In the genomic region with DNA sequence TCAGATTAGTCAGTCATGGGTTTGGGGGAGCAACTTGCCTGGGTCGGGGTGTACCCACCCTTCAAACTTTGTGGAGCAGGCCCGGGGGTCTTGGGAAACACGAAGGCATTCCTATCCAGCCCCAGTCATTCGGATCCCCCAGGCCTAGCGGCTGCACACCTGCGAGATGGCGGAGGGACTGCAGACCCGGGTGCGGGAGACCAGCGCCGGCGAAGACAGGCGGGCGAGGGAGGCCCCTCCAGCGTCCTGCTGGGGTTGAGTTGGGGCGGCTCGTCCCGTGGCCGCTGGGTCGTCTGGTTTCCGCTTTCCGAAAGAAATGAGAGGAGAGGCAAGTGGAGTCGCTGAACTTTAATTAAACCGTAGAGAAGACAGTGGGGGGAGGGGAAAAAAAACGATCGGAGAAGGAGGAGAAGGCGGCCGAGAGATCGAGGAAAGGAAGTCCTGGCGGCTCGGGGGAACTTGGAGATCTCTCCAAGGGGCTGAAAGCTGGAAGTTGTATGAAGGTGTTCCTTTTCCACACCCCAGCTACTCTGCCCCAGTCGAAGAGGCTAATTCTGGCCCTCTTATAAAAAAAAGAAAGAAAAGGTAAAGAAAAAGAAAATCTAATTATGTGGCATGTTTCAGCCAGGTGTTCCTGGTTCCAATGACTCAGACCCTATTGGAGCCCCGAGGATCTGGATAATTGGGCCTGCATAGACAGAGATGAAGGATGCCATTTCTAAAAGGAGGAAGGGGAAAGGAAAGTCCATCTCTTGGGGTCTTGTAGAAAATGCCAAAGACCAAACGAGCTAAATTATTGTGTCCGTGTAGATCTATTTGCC, we compare ENCODE assay signal across 9 cellular contexts. TPM values are rescaled to one million over a fixed set of nuclear protein-coding genes. Genes with fewer than 3 reads are reported as not detected.
DNase-seq lines count a peak whose midpoint lies in the region; ATAC-seq, FAIRE-seq and TF ChIP-seq lines count a peak whose summit lies in the region.
"Not testable (repeated sequence)": the region's sequence is repeated elsewhere in the genome, so short reads cannot be mapped to it uniquely, and the experiment has no call there.
"Had no signal": no experiment of that assay in that cellular context is flagged by ENCODE, and none has a peak within 500 bp of the region (broad histone marks: within the 10 kb centered on the region; RNA-seq: fewer than 3 reads in every experiment).

No MANE protein-coding gene starts in this region.

- H3K79me1 ChIP-seq in H1 (ENCODE audit: low read depth, low read length): not testable (repeated sequence)

- H3K4me3 ChIP-seq in OCI-LY3 (ENCODE audit: low read length): peak overlapping the region; percentile 74
- peak overlapping the region in 1 of 4 experiments; percentile 26; a peak in 1 of 8 replicates for H3K4me3 ChIP-seq in H1 (ENCODE audit: extremely low read depth in 1 of 4, insufficient read depth in 2 of 4, low read depth in 3 of 4, low read length in 4 of 4)
- peak overlapping the region; percentile 32 for H3K4me3 ChIP-seq in lower lobe of right lung
- H3K4me3 ChIP-seq in subcutaneous abdominal adipose tissue (ENCODE audit: low read depth in 1 of 5, low read length in 5 of 5): peak overlapping the region; percentile 15 to 64 (median 21)

- not testable (repeated sequence) for H3K27ac ChIP-seq in OCI-LY3 (ENCODE audit: low read length); H1 (ENCODE audit: low read depth, low read length); lower lobe of right lung
- H3K27ac ChIP-seq in subcutaneous abdominal adipose tissue (ENCODE audit: low read depth, low read length): peak overlapping the region; percentile 50

- H2AFZ ChIP-seq in OCI-LY3 (ENCODE audit: low read depth, low read length); H1 (ENCODE audit: low read length): not testable (repeated sequence)

- H2BK15ac ChIP-seq in H1 (ENCODE audit: low read length): not testable (repeated sequence)

- not testable (repeated sequence) for H2BK120ac ChIP-seq in H1 (replicated peaks; ENCODE audit: low read depth, low read length)

- POLR2A ChIA-PET in activated CD8-positive, alpha-beta T cell treated with anti-CD3 and anti-CD28 coated beads, Interleukin-2, amount 10 ng/mL, durations not matched to agents 7 days and 5 days (lab: Charles Lee): interaction anchor here (0.7 to 1.3 kb wide), 2 partner anchors 28 to 57 kb away, joined by 3 read pairs; a partner anchor contains a TSS
- POLR2A ChIA-PET in H1 (lab: Charles Lee; ENCODE audit: partially characterized antibody): not testable (repeated sequence)

- H3K18ac ChIP-seq in H1 (ENCODE audit: extremely low read depth, low read length): not testable (repeated sequence)

- H3K4me1 Mint-ChIP-seq in Calu3 (ENCODE audit: low read depth, unreplicated experiment): not testable (repeated sequence)
- peaks cover 29% of the 10 kb centered on the region for H3K4me1 Mint-ChIP-seq in activated CD8-positive, alpha-beta T cell treated with anti-CD3 and anti-CD28 coated beads, Interleukin-2, amount 10 ng/mL, durations not matched to agents 7 days and 5 days (ENCODE audit: low read depth)
- H3K4me1 Mint-ChIP-seq in activated naive CD8-positive, alpha-beta T cell (ENCODE audit: low read depth): peaks cover 30% of the 10 kb centered on the region

- not testable (repeated sequence) for H4K5ac ChIP-seq in H1 (ENCODE audit: insufficient read length, low read depth, low read length)

- not testable (repeated sequence) for H2BK20ac ChIP-seq in H1 (ENCODE audit: low read length)

- not testable (repeated sequence) for H3K27ac Mint-ChIP-seq in Calu3 (ENCODE audit: unreplicated experiment)
- H3K27ac Mint-ChIP-seq in activated CD8-positive, alpha-beta T cell treated with anti-CD3 and anti-CD28 coated beads, Interleukin-2, amount 10 ng/mL, durations not matched to agents 7 days and 5 days: peak overlapping the region; percentile 90
- H3K27ac Mint-ChIP-seq in activated naive CD8-positive, alpha-beta T cell: peak overlapping the region; percentile 78

- not testable (repeated sequence) for BruUV-seq in Calu3 (replicated peaks; lab: Mats Ljungman, UMichigan)

- not testable (repeated sequence) for H3K4me1 ChIP-seq in OCI-LY3 (ENCODE audit: low read length); H1 (replicated peaks in 1 of 4; ENCODE audit: control insufficient read depth in 3 of 4, insufficient read depth in 4 of 4, low read length in 3 of 4); lower lobe of right lung; subcutaneous abdominal adipose tissue (ENCODE audit: control insufficient read depth in 5 of 5, insufficient read depth in 5 of 5, low read length in 5 of 5)

- H3K79me2 ChIP-seq in OCI-LY3 (ENCODE audit: low read length); H1 (ENCODE audit: control insufficient read depth in 1 of 2, insufficient read depth in 2 of 2, low read length in 2 of 2): not testable (repeated sequence)

- H3K56ac ChIP-seq in H1 (replicated peaks; ENCODE audit: insufficient read length, low read depth, low read length): not testable (repeated sequence)

- TF ChIP-seq CTCF in Calu3 (IDR thresholded peaks at IDR 0.05; ENCODE audit: unreplicated experiment); OCI-LY3 (IDR thresholded peaks at IDR 0.05; ENCODE audit: low read depth, low read length); H1 (IDR thresholded peaks at IDR 0.05; ENCODE audit: control extremely low read depth in 1 of 3, insufficient read depth in 1 of 3, low read depth in 1 of 3, low read length in 3 of 3); lower lobe of right lung (IDR thresholded peaks at IDR 0.05): not testable (repeated sequence)

- FAIRE-seq in H1 (lab: Jason Lieb, UNC): not testable (repeated sequence)

- peak overlapping the region; percentile 47 for H3K9ac ChIP-seq in OCI-LY3 (ENCODE audit: low read length)
- not testable (repeated sequence) for H3K9ac ChIP-seq in H1 (replicated peaks in 1 of 4; ENCODE audit: extremely low read depth in 1 of 4, low read depth in 3 of 4, low read length in 3 of 4); subcutaneous abdominal adipose tissue (ENCODE audit: low read length in 5 of 5)

- H2BK5ac ChIP-seq in H1 (ENCODE audit: low read depth, low read length): not testable (repeated sequence)

- not testable (repeated sequence) for TF ChIP-seq RAD21 in H1 (IDR thresholded peaks at IDR 0.05 in 1 of 2, conservative IDR thresholded peaks at IDR 0.05 in 1 of 2; ENCODE audit: low read depth in 2 of 2, low read length in 2 of 2)

- H3K4me2 ChIP-seq in OCI-LY3 (ENCODE audit: low read length) (peak overlapping the region; percentile 82), H1 (ENCODE audit: insufficient read depth in 1 of 2, low read depth in 2 of 2, low read length in 2 of 2) (peak overlapping the region in 1 of 2 experiments; percentile 54; a peak in 1 of 4 replicates)

- H3K23ac ChIP-seq in H1 (ENCODE audit: insufficient read length): not testable (repeated sequence)

- CTCF ChIA-PET in Calu3 (lab: Charles Lee): not testable (repeated sequence)
- CTCF ChIA-PET in activated CD8-positive, alpha-beta T cell treated with anti-CD3 and anti-CD28 coated beads, Interleukin-2, amount 10 ng/mL, durations not matched to agents 7 days and 5 days (lab: Charles Lee): interaction anchor here (0.8 to 1.1 kb wide), 2 partner anchors 21 to 126 kb away, joined by 3 to 4 read pairs; no protein-coding TSS in a partner anchor
- CTCF ChIA-PET in H1 (lab: Charles Lee; ENCODE audit: partially characterized antibody): interaction anchor here (1.2 to 1.8 kb wide), 2 partner anchors 49 to 50 kb away, joined by 4 to 5 read pairs; no protein-coding TSS in a partner anchor

- H3K9me3 Mint-ChIP-seq in Calu3 (ENCODE audit: low read depth, unreplicated experiment); activated CD8-positive, alpha-beta T cell treated with anti-CD3 and anti-CD28 coated beads, Interleukin-2, amount 10 ng/mL, durations not matched to agents 7 days and 5 days (ENCODE audit: insufficient read depth); activated naive CD8-positive, alpha-beta T cell (ENCODE audit: low read depth): not testable (repeated sequence)

- H2AK5ac ChIP-seq in H1 (ENCODE audit: low read depth, low read length): not testable (repeated sequence)

- not testable (repeated sequence) for H4K20me1 ChIP-seq in OCI-LY3 (ENCODE audit: insufficient read depth, low read length); H1 (replicated peaks in 1 of 2; ENCODE audit: control insufficient read depth in 1 of 2, insufficient read depth in 2 of 2, low read length in 2 of 2)

- H3K27me3 Mint-ChIP-seq in Calu3 (ENCODE audit: unreplicated experiment): peaks cover 76% of the 10 kb centered on the region
- not testable (repeated sequence) for H3K27me3 Mint-ChIP-seq in activated CD8-positive, alpha-beta T cell treated with anti-CD3 and anti-CD28 coated beads, Interleukin-2, amount 10 ng/mL, durations not matched to agents 7 days and 5 days (ENCODE audit: low read depth); activated naive CD8-positive, alpha-beta T cell

- not testable (repeated sequence) for H4K8ac ChIP-seq in H1 (ENCODE audit: extremely low read depth, insufficient read depth, low read length)

- not testable (repeated sequence) for H3K4ac ChIP-seq in H1 (replicated peaks; ENCODE audit: insufficient read length, low read depth, low read length)

- not testable (repeated sequence) for TF ChIP-seq POLR2A in H1 (IDR thresholded peaks at IDR 0.05; ENCODE audit: control extremely low read depth in 1 of 2, low read depth in 2 of 2, low read length in 2 of 2)

- not testable (repeated sequence) for H3K27me3 ChIP-seq in OCI-LY3 (ENCODE audit: low read depth, low read length); subcutaneous abdominal adipose tissue (ENCODE audit: control insufficient read depth in 5 of 5, insufficient read depth in 4 of 5, low read length in 5 of 5)
- H3K27me3 ChIP-seq in H1 (replicated peaks in 1 of 4; ENCODE audit: control insufficient read depth in 3 of 4, extremely low read depth in 1 of 4, insufficient read depth in 3 of 4, low read length in 3 of 4) (peaks cover 72 to 99% (median 92%) of the 10 kb centered on the region in 4 experiments), lower lobe of right lung (ENCODE audit: low read depth) (peaks cover 13% of the 10 kb centered on the region)

- H2BK12ac ChIP-seq in H1 (ENCODE audit: low read depth, low read length): not testable (repeated sequence)

- intact Hi-C loops in Calu3 (cut with micrococcal nuclease; ENCODE audit: unreplicated experiment); lower lobe of right lung (cut with DNase I): not testable (repeated sequence)

- not testable (repeated sequence) for H3K14ac ChIP-seq in H1 (ENCODE audit: insufficient read length)

- not testable (repeated sequence) for DNase-seq in Calu3, lower lobe of right lung
- DNase-seq in activated CD8-positive, alpha-beta T cell treated with anti-CD3 and anti-CD28 coated beads, Interleukin-2, amount 10 ng/mL, durations not matched to agents 7 days and 5 days: peak; percentile 48
- DNase-seq in H1 (ENCODE audit: low read depth in 1 of 2, low spot score in 2 of 2): peak in 1 of 2 experiments; percentile 69
- DNase-seq in retina: peak; percentile 57

- not testable (repeated sequence) for H3K23me2 ChIP-seq in H1 (ENCODE audit: low read depth, low read length)

- not testable (repeated sequence) for H3K36me3 Mint-ChIP-seq in Calu3 (ENCODE audit: insufficient read depth, unreplicated experiment); activated CD8-positive, alpha-beta T cell treated with anti-CD3 and anti-CD28 coated beads, Interleukin-2, amount 10 ng/mL, durations not matched to agents 7 days and 5 days (ENCODE audit: low read depth); activated naive CD8-positive, alpha-beta T cell

- H4K91ac ChIP-seq in H1 (replicated peaks; ENCODE audit: insufficient read length, low read length): not testable (repeated sequence)

- 4% methylated on average over 30 of the region's 35 CpGs; no CpG with 5 or more reads in 1 of the 2 experiments for WGBS in H1 (ENCODE audit: extremely low coverage in 1 of 2, insufficient coverage in 1 of 2, insufficient read length in 1 of 2, insufficient replicate concordance in 2 of 2, low coverage in 1 of 2, low lambda C conversion rate in 2 of 2, missing lambda C conversion rate in 1 of 2), 2 experiments

- not testable (repeated sequence) for ATAC-seq in activated CD8-positive, alpha-beta T cell treated with anti-CD3 and anti-CD28 coated beads, Interleukin-2, amount 10 ng/mL, durations not matched to agents 7 days and 5 days; lower lobe of right lung

- not testable (repeated sequence) for TF ChIP-seq EP300 in H1 (IDR thresholded peaks at IDR 0.05; ENCODE audit: borderline replicate concordance in 1 of 2, low read depth in 2 of 2, low read length in 2 of 2)

- H3K4me3 Mint-ChIP-seq in Calu3 (ENCODE audit: low read depth, unreplicated experiment): peak overlapping the region; percentile 44
- H3K4me3 Mint-ChIP-seq in activated CD8-positive, alpha-beta T cell treated with anti-CD3 and anti-CD28 coated beads, Interleukin-2, amount 10 ng/mL, durations not matched to agents 7 days and 5 days: peak overlapping the region; percentile 85
- H3K4me3 Mint-ChIP-seq in activated naive CD8-positive, alpha-beta T cell: peak overlapping the region; percentile 84

- not testable (repeated sequence) for H3K9me3 ChIP-seq in OCI-LY3 (ENCODE audit: insufficient read depth, low read length); H1 (ENCODE audit: insufficient read depth in 2 of 2, low read depth in 1 of 2, low read length in 1 of 2); lower lobe of right lung; subcutaneous abdominal adipose tissue (ENCODE audit: control insufficient read depth in 5 of 5, low read length in 5 of 5)

- H3K36me3 ChIP-seq in OCI-LY3 (replicated peaks; ENCODE audit: low read depth, low read length); H1 (ENCODE audit: control insufficient read depth in 2 of 4, insufficient read depth in 4 of 4, low read length in 3 of 4); lower lobe of right lung; subcutaneous abdominal adipose tissue (ENCODE audit: control insufficient read depth in 5 of 5, insufficient read depth in 5 of 5, low read length in 5 of 5): not testable (repeated sequence)

RNA-seq across cellular contexts. Expression of a gene that starts 28.2 kb away (rescaled TPM):
- 0.44 and 0.57 TPM in 2 replicates for total RNA-seq in Calu3 (2022)
- 1 to 10 TPM; 1.1 to 1.3 TPM for total RNA-seq in activated CD8-positive, alpha-beta T cell treated with anti-CD3 and anti-CD28 coated beads, Interleukin-2, amount 10 ng/mL, durations not matched to agents 7 days and 5 days
- total RNA-seq in H1 (2021; fragmentation: NEBNext Ultra II Directional; extraction: Animal tissue kit (Norgen Biotek cat#: 25700)): not detected in 2 replicates
- polyA plus RNA-seq in H1 (2011; rRNA removed): not detected in 2 replicates
- not detected for polyA plus RNA-seq in H1 (2011; cell fraction: cytosol; rRNA removed)
- polyA plus RNA-seq in H1 (2011; cell fraction: nucleus; rRNA removed): not detected
- polyA plus RNA-seq in H1 (2012, experiment 1 of 2): not detected in 4 replicates
- not detected for polyA plus RNA-seq in H1 (2012, experiment 2 of 2)
- 0.02 TPM for polyA plus RNA-seq in H1 (2013, experiment 1 of 2)
- polyA plus RNA-seq in H1 (2013, experiment 2 of 2): 0.02 TPM
- polyA minus RNA-seq in H1 (2011; rRNA and poly(A)+ RNA removed): not detected in 2 replicates
- not detected for polyA minus RNA-seq in H1 (2011; cell fraction: cytosol; rRNA and poly(A)+ RNA removed)
- not detected for polyA minus RNA-seq in H1 (2011; cell fraction: nucleus; rRNA and poly(A)+ RNA removed)
- 0.47 TPM for total RNA-seq in lower lobe of right lung

RNA-seq across cellular contexts. Expression of a gene that starts 48.9 kb away (rescaled TPM):
- total RNA-seq in Calu3 (2022): 0.20 TPM in 1 of 2 replicates, not detected in the other
- not detected for total RNA-seq in activated CD8-positive, alpha-beta T cell treated with anti-CD3 and anti-CD28 coated beads, Interleukin-2, amount 10 ng/mL, durations not matched to agents 7 days and 5 days
- not detected in 2 replicates for total RNA-seq in H1 (2021; fragmentation: NEBNext Ultra II Directional; extraction: Animal tissue kit (Norgen Biotek cat#: 25700))
- not detected in 2 replicates for polyA plus RNA-seq in H1 (2011; rRNA removed)
- polyA plus RNA-seq in H1 (2011; cell fraction: cytosol; rRNA removed): not detected
- not detected for polyA plus RNA-seq in H1 (2011; cell fraction: nucleus; rRNA removed)
- not detected in 4 replicates for polyA plus RNA-seq in H1 (2012, experiment 1 of 2)
- not detected for polyA plus RNA-seq in H1 (2012, experiment 2 of 2)
- not detected for polyA plus RNA-seq in H1 (2013, experiment 1 of 2)
- polyA plus RNA-seq in H1 (2013, experiment 2 of 2): not detected
- polyA minus RNA-seq in H1 (2011; rRNA and poly(A)+ RNA removed): not detected in 2 replicates
- not detected for polyA minus RNA-seq in H1 (2011; cell fraction: cytosol; rRNA and poly(A)+ RNA removed)
- polyA minus RNA-seq in H1 (2011; cell fraction: nucleus; rRNA and poly(A)+ RNA removed): not detected
- not detected for total RNA-seq in lower lobe of right lung
- total RNA-seq: vagina had no signal

RNA-seq across cellular contexts. Expression of a gene that starts 53.6 kb away (rescaled TPM):
- total RNA-seq in Calu3 (2022): 0.71 and 1.2 TPM in 2 replicates
- not detected for total RNA-seq in activated CD8-positive, alpha-beta T cell treated with anti-CD3 and anti-CD28 coated beads, Interleukin-2, amount 10 ng/mL, durations not matched to agents 7 days and 5 days
- total RNA-seq in H1 (2021; fragmentation: NEBNext Ultra II Directional; extraction: Animal tissue kit (Norgen Biotek cat#: 25700)): not detected in 2 replicates
- polyA plus RNA-seq in H1 (2011; rRNA removed): not detected in 2 replicates
- polyA plus RNA-seq in H1 (2011; cell fraction: cytosol; rRNA removed): not detected
- not detected for polyA plus RNA-seq in H1 (2011; cell fraction: nucleus; rRNA removed)
- polyA plus RNA-seq in H1 (2012, experiment 1 of 2): not detected in 4 replicates
- not detected for polyA plus RNA-seq in H1 (2012, experiment 2 of 2)
- not detected for polyA plus RNA-seq in H1 (2013, experiment 1 of 2)
- polyA plus RNA-seq in H1 (2013, experiment 2 of 2): not detected
- polyA minus RNA-seq in H1 (2011; rRNA and poly(A)+ RNA removed): not detected in 2 replicates
- not detected for polyA minus RNA-seq in H1 (2011; cell fraction: cytosol; rRNA and poly(A)+ RNA removed)
- polyA minus RNA-seq in H1 (2011; cell fraction: nucleus; rRNA and poly(A)+ RNA removed): not detected
- 0.50 TPM for total RNA-seq in lower lobe of right lung
- total RNA-seq: vagina had no signal
